In genomic region chr17:56594528-56595418, GRCh38 we compare ENCODE assay signal across 8 cellular contexts.
A peak's percentile ranks its signal among the peaks of the same experiment; 100 is the strongest.
DNase-seq lines count a peak whose midpoint lies in the region; ATAC-seq lines count a peak whose summit lies in the region.

No MANE protein-coding gene starts in this region.

- no peaks in the 10 kb centered on the region for H3K9me3 ChIP-seq in iPS-18c (ENCODE audit: control insufficient read depth, insufficient read depth, low read length)

- ATAC-seq in stimulated activated effector memory CD8-positive, alpha-beta T cell treated with anti-CD3 and anti-CD28 coated beads, Interleukin-12 subunit alpha, Interleukin-12 subunit beta, amount 100 ng/mL, for 72 hours = peak; percentile 43
- ATAC-seq in HG03342 (IDR thresholded peaks at IDR 0.05; ENCODE audit: unreplicated experiment) (no peak), HG02852 (IDR thresholded peaks at IDR 0.05; ENCODE audit: unreplicated experiment) (no peak)

- peaks cover 1% of the 10 kb centered on the region for H3K27me3 Mint-ChIP-seq in activated naive CD4-positive, alpha-beta T cell treated with anti-CD3 and anti-CD28 coated beads, Interleukin-2, amount 50 U/mL, for 24 hours

- no peaks in the 10 kb centered on the region for H3K9me3 Mint-ChIP-seq in activated naive CD4-positive, alpha-beta T cell treated with anti-CD3 and anti-CD28 coated beads, Interleukin-2, amount 50 U/mL, for 24 hours
- H3K9me3 Mint-ChIP-seq in stimulated activated effector memory CD8-positive, alpha-beta T cell treated with anti-CD3 and anti-CD28 coated beads, Interleukin-12 subunit alpha, Interleukin-12 subunit beta, amount 100 ng/mL, for 72 hours = no peaks in the 10 kb centered on the region

- H3K4me1 Mint-ChIP-seq in activated naive CD4-positive, alpha-beta T cell treated with anti-CD3 and anti-CD28 coated beads, Interleukin-2, amount 50 U/mL, for 24 hours = peaks cover 43% of the 10 kb centered on the region
- peaks cover 29% of the 10 kb centered on the region for H3K4me1 Mint-ChIP-seq in stimulated activated effector memory CD8-positive, alpha-beta T cell treated with anti-CD3 and anti-CD28 coated beads, Interleukin-12 subunit alpha, Interleukin-12 subunit beta, amount 100 ng/mL, for 72 hours

- H3K4me3 Mint-ChIP-seq in activated naive CD4-positive, alpha-beta T cell treated with anti-CD3 and anti-CD28 coated beads, Interleukin-2, amount 50 U/mL, for 24 hours = peak overlapping the region; percentile 86
- peak overlapping the region; percentile 57 for H3K4me3 Mint-ChIP-seq in stimulated activated effector memory CD8-positive, alpha-beta T cell treated with anti-CD3 and anti-CD28 coated beads, Interleukin-12 subunit alpha, Interleukin-12 subunit beta, amount 100 ng/mL, for 72 hours

- DNase-seq in NCI-H1092 (lab: John Stamatoyannopoulos, UW) (peak; percentile 4), NCI-H1092 treated with DMSO at 0.1 percent for 48 hours (lab: John Stamatoyannopoulos, UW) (no peak), NOMO-1 (lab: John Stamatoyannopoulos, UW; ENCODE audit: unreplicated experiment in 2 of 2) (peak; percentile 55 to 62)
- DNase-seq in stimulated activated effector memory CD8-positive, alpha-beta T cell treated with anti-CD3 and anti-CD28 coated beads, Interleukin-12 subunit alpha, Interleukin-12 subunit beta, amount 100 ng/mL, for 72 hours (ENCODE audit: low spot score in 2 of 2) = peak; percentile 10 to 65

- H3K27ac Mint-ChIP-seq in activated naive CD4-positive, alpha-beta T cell treated with anti-CD3 and anti-CD28 coated beads, Interleukin-2, amount 50 U/mL, for 24 hours = peak overlapping the region; percentile 87
- H3K27ac Mint-ChIP-seq in stimulated activated effector memory CD8-positive, alpha-beta T cell treated with anti-CD3 and anti-CD28 coated beads, Interleukin-12 subunit alpha, Interleukin-12 subunit beta, amount 100 ng/mL, for 72 hours = no peak overlapping the region

- H3K4me3 ChIP-seq in iPS-18c (ENCODE audit: insufficient read depth, low read depth, low read length) = peak overlapping the region; percentile 65

- H3K36me3 Mint-ChIP-seq in activated naive CD4-positive, alpha-beta T cell treated with anti-CD3 and anti-CD28 coated beads, Interleukin-2, amount 50 U/mL, for 24 hours = no peaks in the 10 kb centered on the region
- no peaks in the 10 kb centered on the region for H3K36me3 Mint-ChIP-seq in stimulated activated effector memory CD8-positive, alpha-beta T cell treated with anti-CD3 and anti-CD28 coated beads, Interleukin-12 subunit alpha, Interleukin-12 subunit beta, amount 100 ng/mL, for 72 hours
